8 cellular contexts compared by ENCODE assay signal in the genomic region with DNA sequence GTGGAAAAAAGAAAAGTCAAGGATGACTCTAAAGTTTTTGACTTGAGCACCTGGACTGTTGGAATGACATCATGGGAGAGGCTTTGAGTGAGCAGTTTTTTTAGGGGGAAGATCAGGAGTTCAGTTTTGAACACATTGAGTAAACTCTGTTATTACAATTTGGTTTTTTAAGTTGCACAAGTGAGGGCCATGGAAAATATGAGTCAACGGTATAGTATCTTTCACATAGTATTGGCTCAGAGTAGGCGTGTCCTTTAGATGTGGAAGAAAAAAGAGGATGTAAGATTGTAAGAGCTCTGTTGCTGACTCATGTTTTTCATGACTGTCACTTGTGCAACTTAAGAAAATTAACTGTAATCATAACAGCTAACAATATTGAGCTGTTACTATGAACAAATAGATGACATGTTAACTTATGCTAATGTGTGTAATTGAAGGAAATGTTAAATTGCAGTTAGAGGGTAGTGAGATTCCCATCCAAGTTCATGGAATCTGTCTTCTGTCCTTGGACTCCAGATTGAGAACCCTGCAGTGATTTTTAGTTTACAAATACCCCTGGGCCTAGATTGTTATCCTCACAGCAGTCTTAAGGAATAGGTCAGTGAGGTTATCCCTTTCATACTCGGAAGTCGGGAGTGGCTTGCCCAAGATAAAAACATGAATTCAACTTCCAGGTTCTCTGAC. TPM values are rescaled to one million over a fixed set of nuclear protein-coding genes. Genes with fewer than 3 reads are reported as not detected.
DNase-seq lines count a peak whose midpoint lies in the region; ATAC-seq and TF ChIP-seq lines count a peak whose summit lies in the region.

No MANE protein-coding gene starts in this region.

- H3K36me3 ChIP-seq in Karpas-422 (ENCODE audit: insufficient read depth, low read length) = no peaks in the 10 kb centered on the region
- H3K36me3 ChIP-seq in prostate gland = no peaks in the 10 kb centered on the region

- peak; percentile 94 for ATAC-seq in activated T-helper 17 cell treated with anti-CD3 and anti-CD28 coated beads, Interleukin-2, amount 50 U/mL, for 72 hours (replicated peaks)
- peak; percentile 32 for ATAC-seq in left lobe of liver

- H3K27ac ChIP-seq in Karpas-422 (ENCODE audit: low read length) (no peak overlapping the region), prostate gland (no peak overlapping the region)

- no peak overlapping the region for H3K4me2 ChIP-seq in Karpas-422 (ENCODE audit: low read depth, low read length, poor library complexity, severe bottlenecking)

- H2AFZ ChIP-seq in Karpas-422 (ENCODE audit: low read length) = no peak overlapping the region

- intact Hi-C loops in prostate gland (cut with DNase I) = no loop called here

- H3K9me3 ChIP-seq in Karpas-422 (ENCODE audit: low read length) (no peaks in the 10 kb centered on the region), prostate gland (no peaks in the 10 kb centered on the region)

- no peak overlapping the region for H3K4me3 ChIP-seq in Karpas-422 (ENCODE audit: low read length)
- H3K4me3 ChIP-seq in prostate gland = no peak overlapping the region

- H3K27ac Mint-ChIP-seq in activated T-helper 17 cell treated with anti-CD3 and anti-CD28 coated beads, Interleukin-2, amount 50 U/mL, for 72 hours = peak overlapping the region; percentile 93
- H3K27ac Mint-ChIP-seq in glutamatergic neuron (ENCODE audit: unreplicated experiment) = no peak overlapping the region

- H3K4me3 Mint-ChIP-seq in activated T-helper 17 cell treated with anti-CD3 and anti-CD28 coated beads, Interleukin-2, amount 50 U/mL, for 72 hours = peak overlapping the region; percentile 54
- H3K4me3 Mint-ChIP-seq in glutamatergic neuron (ENCODE audit: unreplicated experiment) = no peak overlapping the region

- no peaks in the 10 kb centered on the region for H3K27me3 Mint-ChIP-seq in activated T-helper 17 cell treated with anti-CD3 and anti-CD28 coated beads, Interleukin-2, amount 50 U/mL, for 72 hours
- no peaks in the 10 kb centered on the region for H3K27me3 Mint-ChIP-seq in glutamatergic neuron (ENCODE audit: unreplicated experiment)

- TF ChIP-seq CTCF in prostate gland (IDR thresholded peaks at IDR 0.05) (no peak), glutamatergic neuron (IDR thresholded peaks at IDR 0.05; ENCODE audit: partially characterized antibody, unreplicated experiment) (no peak)

- H3K4me1 Mint-ChIP-seq in activated T-helper 17 cell treated with anti-CD3 and anti-CD28 coated beads, Interleukin-2, amount 50 U/mL, for 72 hours = peaks cover 30% of the 10 kb centered on the region
- H3K4me1 Mint-ChIP-seq in glutamatergic neuron (ENCODE audit: low read depth, unreplicated experiment) = no peaks in the 10 kb centered on the region

- no peaks in the 10 kb centered on the region for H4K20me1 ChIP-seq in Karpas-422 (ENCODE audit: insufficient read depth, low read depth, low read length)

- no peaks in the 10 kb centered on the region for H3K9me2 ChIP-seq in Karpas-422 (replicated peaks; ENCODE audit: insufficient read depth, low read length)

- TF ChIP-seq POLR2A in prostate gland (IDR thresholded peaks at IDR 0.05) = no peak

- H3K4me1 ChIP-seq in Karpas-422 (ENCODE audit: low read length) (no peaks in the 10 kb centered on the region), prostate gland (replicated peaks) (no peaks in the 10 kb centered on the region)

- peaks cover 10% of the 10 kb centered on the region for H3K9me3 Mint-ChIP-seq in activated T-helper 17 cell treated with anti-CD3 and anti-CD28 coated beads, Interleukin-2, amount 50 U/mL, for 72 hours
- no peaks in the 10 kb centered on the region for H3K9me3 Mint-ChIP-seq in glutamatergic neuron (ENCODE audit: unreplicated experiment)

- no peaks in the 10 kb centered on the region for H3K27me3 ChIP-seq in Karpas-422 (ENCODE audit: low read length)
- no peaks in the 10 kb centered on the region for H3K27me3 ChIP-seq in prostate gland (replicated peaks; ENCODE audit: insufficient read depth)

- H3K36me3 Mint-ChIP-seq in activated T-helper 17 cell treated with anti-CD3 and anti-CD28 coated beads, Interleukin-2, amount 50 U/mL, for 72 hours (ENCODE audit: low read depth) = peaks cover 11% of the 10 kb centered on the region
- no peaks in the 10 kb centered on the region for H3K36me3 Mint-ChIP-seq in glutamatergic neuron (ENCODE audit: unreplicated experiment)

- DNase-seq in activated T-cell treated with anti-CD3 and anti-CD28 coated beads for 24 hours (ENCODE audit: low read depth) (peak; percentile 20), GOT3 (lab: John Stamatoyannopoulos, UW) (peak; percentile 0), Karpas-422 (peak; percentile 55), left lobe of liver (ENCODE audit: low spot score) (no peak), prostate gland (ENCODE audit: low spot score) (no peak), glutamatergic neuron (no peak)
- no peak for DNase-seq in activated T-cell treated with anti-CD3 and anti-CD28 coated beads, Interleukin-2, amount 50 U/mL, for 1 hour

- H3K79me2 ChIP-seq in Karpas-422 (ENCODE audit: low read length) = no peaks in the 10 kb centered on the region

- H3K9ac ChIP-seq in Karpas-422 (ENCODE audit: low read length) = no peak overlapping the region

- WGBS in prostate gland = 84% methylated on average over 4 of the region's 4 CpGs

RNA-seq across cellular contexts. Expression of a gene that starts 48.1 kb away (rescaled TPM):
- total RNA-seq in Karpas-422 (2014; rRNA removed; shearing (Covaris generic); ENCODE audit: low replicate concordance) = 5.0 and 24.7 TPM in 2 replicates
- 10 to 100 TPM; 21.1 to 27.0 TPM for total RNA-seq in activated T-helper 17 cell treated with anti-CD3 and anti-CD28 coated beads, Interleukin-2, amount 50 U/mL, for 72 hours
- 12.3 TPM for total RNA-seq in left lobe of liver
- total RNA-seq in prostate gland = 10 to 100 TPM; 16.4 to 80.3 TPM
- total RNA-seq in glutamatergic neuron (ENCODE audit: unreplicated experiment) = 61.2 TPM

Comparison
In these comparisons a context has a peak if more than half of its experiments do, and no peak if none do; other contexts are left out.
1. DNase-seq: peak in activated T-cell treated with anti-CD3 and anti-CD28 coated beads for 24 hours (single experiment), GOT3 (single experiment) and Karpas-422 (single experiment); none in activated T-cell treated with anti-CD3 and anti-CD28 coated beads, Interleukin-2, amount 50 U/mL, for 1 hour (single experiment), left lobe of liver (single experiment), prostate gland (single experiment) and glutamatergic neuron (single experiment).